12 cellular contexts compared by ENCODE assay signal in genomic region chr17:77438241-77439204, GRCh38.
DNase-seq lines count a peak whose midpoint lies in the region; ATAC-seq, FAIRE-seq and TF ChIP-seq lines count a peak whose summit lies in the region.
"Had no signal": no experiment of that assay in that cellular context is flagged by ENCODE, and none has a peak within 500 bp of the region (broad histone marks: within the 10 kb centered on the region; RNA-seq: fewer than 3 reads in every experiment).

No MANE protein-coding gene starts in this region.

- H3K4me1 Mint-ChIP-seq in activated CD8-positive, alpha-beta T cell treated with anti-CD3 and anti-CD28 coated beads for 36 hours (ENCODE audit: low read depth) = peaks cover 93% of the 10 kb centered on the region

- no peaks in the 10 kb centered on the region for H3K27me3 ChIP-seq in A673 (replicated peaks; ENCODE audit: insufficient read depth, low read depth, low read length, poor library complexity)
- H3K27me3 ChIP-seq in muscle layer of colon (ENCODE audit: control insufficient read depth in 1 of 2, insufficient read depth in 2 of 2, low read length in 2 of 2) = no peaks in the 10 kb centered on the region
- H3K27me3 ChIP-seq: right lobe of liver had no signal

- H3K4me3 ChIP-seq in A673 (ENCODE audit: low read depth, low read length, poor library complexity, severe bottlenecking) = no peak overlapping the region
- H3K4me3 ChIP-seq in muscle layer of colon (ENCODE audit: low read depth in 1 of 2, low read length in 2 of 2) = no peak overlapping the region
- H3K4me3 ChIP-seq: right lobe of liver had no signal

- TF ChIP-seq POLR2A in GM12891 (IDR thresholded peaks at IDR 0.05; ENCODE audit: low read depth, low read length) = no peak

- no peaks in the 10 kb centered on the region for H3K27me3 Mint-ChIP-seq in activated CD8-positive, alpha-beta T cell treated with anti-CD3 and anti-CD28 coated beads for 36 hours

- no peak for TF ChIP-seq CTCF in A673 (conservative IDR thresholded peaks at IDR 0.05; ENCODE audit: low read depth, low read length)
- no peak for TF ChIP-seq CTCF in activated CD8-positive, alpha-beta T cell treated with anti-CD3 and anti-CD28 coated beads for 36 hours (IDR thresholded peaks at IDR 0.05)

- peak; percentile 41 for FAIRE-seq in GM12891 (lab: Jason Lieb, UNC)
- FAIRE-seq: keratinocyte had no signal

- peak overlapping the region; percentile 95 for H3K27ac Mint-ChIP-seq in activated CD8-positive, alpha-beta T cell treated with anti-CD3 and anti-CD28 coated beads for 36 hours

- intact Hi-C loops in A673 (cut with micrococcal nuclease; ENCODE audit: unreplicated experiment) = loop anchor here (5.0 to 10.0 kb wide), 2 partner anchors 34 to 104 kb away; no protein-coding TSS in a partner anchor
- intact Hi-C loops in activated CD8-positive, alpha-beta T cell treated with anti-CD3 and anti-CD28 coated beads for 36 hours (cut with micrococcal nuclease) = loop anchor here (5.0 kb wide), 1 partner anchor 106 kb away; no protein-coding TSS in a partner anchor

- no TSS peak for BruUV-seq in A673 (replicated peaks; lab: Mats Ljungman, UMichigan)

- H3K9me3 ChIP-seq in A673 (ENCODE audit: low read depth, low read length, poor library complexity, severe bottlenecking) (no peaks in the 10 kb centered on the region), muscle layer of colon (ENCODE audit: low read length) (no peaks in the 10 kb centered on the region)
- H3K9me3 ChIP-seq: right lobe of liver had no signal

- peak overlapping the region; percentile 43 for H3K4me3 Mint-ChIP-seq in activated CD8-positive, alpha-beta T cell treated with anti-CD3 and anti-CD28 coated beads for 36 hours

- no peak for DNase-seq in A673 (ENCODE audit: low spot score)
- no peak for DNase-seq in GM12891 (ENCODE audit: insufficient read length, low spot score)
- DNase-seq in activated CD8-positive, alpha-beta T cell treated with anti-CD3 and anti-CD28 coated beads for 36 hours = no peak
- no peak for DNase-seq in stimulated activated naive CD4-positive, alpha-beta T cell treated with Interleukin-2 at 50 U/mL for 16 hours (lab: John Stamatoyannopoulos, UW)
- no peak for DNase-seq in germinal center (ENCODE audit: low spot score)
- DNase-seq: DMS 273 treated with DMSO at 0.1 percent for 48 hours; effector CD8-positive, alpha-beta T cell had no signal

- H3K36me3 ChIP-seq in A673 (ENCODE audit: insufficient read depth, low read length, poor library complexity, severe bottlenecking) (no peaks in the 10 kb centered on the region), muscle layer of colon (ENCODE audit: insufficient read depth, low read length) (peaks cover 4% of the 10 kb centered on the region)
- H3K36me3 ChIP-seq: right lobe of liver had no signal

- H3K4me1 ChIP-seq in A673 (ENCODE audit: insufficient read depth, low read length, poor library complexity, severe bottlenecking) (peaks cover 83% of the 10 kb centered on the region), muscle layer of colon (ENCODE audit: insufficient read depth, low read length) (peaks cover 86% of the 10 kb centered on the region)

- H3K36me3 Mint-ChIP-seq in activated CD8-positive, alpha-beta T cell treated with anti-CD3 and anti-CD28 coated beads for 36 hours (ENCODE audit: low read depth) = peaks cover 32% of the 10 kb centered on the region

- no peak for ATAC-seq in activated CD8-positive, alpha-beta T cell treated with anti-CD3 and anti-CD28 coated beads for 36 hours
- no peak for ATAC-seq in GM19397 (IDR thresholded peaks at IDR 0.05; ENCODE audit: unreplicated experiment)
- no peak for ATAC-seq in GM21723 (IDR thresholded peaks at IDR 0.05; ENCODE audit: unreplicated experiment)
- ATAC-seq: right lobe of liver had no signal

- H3K9ac ChIP-seq in muscle layer of colon (ENCODE audit: low read length) = no peak overlapping the region

- H3K27ac ChIP-seq in A673 (ENCODE audit: low read depth, low read length, poor library complexity, severe bottlenecking) (peak overlapping the region; percentile 60), muscle layer of colon (ENCODE audit: low read depth, low read length) (peak overlapping the region; percentile 57)
- H3K27ac ChIP-seq: right lobe of liver had no signal

- H3K9me3 Mint-ChIP-seq in activated CD8-positive, alpha-beta T cell treated with anti-CD3 and anti-CD28 coated beads for 36 hours = no peaks in the 10 kb centered on the region

- POLR2A ChIA-PET in A673 (lab: Charles Lee; ENCODE audit: low non-redundant PET) = no interaction called here
- POLR2A ChIA-PET in activated CD8-positive, alpha-beta T cell treated with anti-CD3 and anti-CD28 coated beads for 36 hours (lab: Charles Lee) = interaction anchor here (0.6 to 15.9 kb wide), 6 partner anchors 18 to 48 kb away, joined by 3 to 410 read pairs (median 3); no protein-coding TSS in a partner anchor

- CTCF ChIA-PET in A673 (lab: Charles Lee) = no interaction called here
- CTCF ChIA-PET in activated CD8-positive, alpha-beta T cell treated with anti-CD3 and anti-CD28 coated beads for 36 hours (lab: Charles Lee) = interaction anchor here (0.7 to 3.7 kb wide), 9 partner anchors 9 to 107 kb away, joined by 3 to 44 read pairs (median 5); no protein-coding TSS in a partner anchor

TF ChIP-seq in GM12891, 5 proteins besides CTCF, POLR2A, EP300 and RAD21:
- TF ChIP-seq POLR2AphosphoS5 (IDR thresholded peaks at IDR 0.05; ENCODE audit: low read depth, low read length) (no peak), SPI1 (IDR thresholded peaks at IDR 0.05; ENCODE audit: low read depth, low read length) (peak; percentile 78), PAX5 (IDR thresholded peaks at IDR 0.05; ENCODE audit: insufficient read depth, low read length, severe bottlenecking) (no peak)
